Comparison of ENCODE assay signal across 19 cellular contexts in genomic region chr5:134490925-134491271, GRCh38.
"Had no signal": no experiment of that assay in that cellular context is flagged by ENCODE, and none has a peak within 500 bp of the region (broad histone marks: within the 10 kb centered on the region; RNA-seq: fewer than 3 reads in every experiment).

No MANE protein-coding gene starts in this region.

- H3K27me3 Mint-ChIP-seq: memory B cell; stimulated activated memory B cell treated with anti-CD40 and anti-IgM and Interleukin-4, amounts not matched to agents 10 μg/mL and 1 μg/mL and 100 μg/mL, for 72 hours had no signal

- H3K27me3 ChIP-seq: gastrocnemius medialis, ovary, sigmoid colon, transverse colon, vagina had no signal

- DNase-seq: dermis blood vessel endothelial cell; effector memory CD4-positive, alpha-beta T cell; gastrocnemius medialis; left cardiac atrium; left ventricle myocardium superior; natural killer cell; occipital lobe; psoas muscle; right cardiac atrium; sigmoid colon; stimulated activated CD4-positive, alpha-beta T cell treated with anti-CD3 and anti-CD28 coated beads, Interleukin-4, amount 100 ng/mL, for 4 hours; stimulated activated naive CD8-positive, alpha-beta T cell treated with anti-CD3 and anti-CD28 coated beads, Interleukin-15, Interleukin-2, amounts not matched to agents 100 U/mL and 50 U/mL, for 24 hours; transverse colon had no signal

- H3K4me3 Mint-ChIP-seq: memory B cell; natural killer cell; stimulated activated memory B cell treated with anti-CD40 and anti-IgM and Interleukin-4, amounts not matched to agents 10 μg/mL and 1 μg/mL and 100 μg/mL, for 72 hours had no signal

- H3K9me3 Mint-ChIP-seq: memory B cell; natural killer cell; stimulated activated memory B cell treated with anti-CD40 and anti-IgM and Interleukin-4, amounts not matched to agents 10 μg/mL and 1 μg/mL and 100 μg/mL, for 72 hours had no signal

- H3K4me1 Mint-ChIP-seq: memory B cell, natural killer cell had no signal

- H3K36me3 ChIP-seq: gastrocnemius medialis, ovary, sigmoid colon, transverse colon, vagina had no signal

- H3K27ac Mint-ChIP-seq: memory B cell; natural killer cell; stimulated activated memory B cell treated with anti-CD40 and anti-IgM and Interleukin-4, amounts not matched to agents 10 μg/mL and 1 μg/mL and 100 μg/mL, for 72 hours had no signal

- H3K4me1 ChIP-seq: gastrocnemius medialis, psoas muscle, sigmoid colon, transverse colon, vagina had no signal

- H3K4me3 ChIP-seq: coronary artery, gastrocnemius medialis, lung, ovary, psoas muscle, sigmoid colon, transverse colon, vagina had no signal

- H3K36me3 Mint-ChIP-seq: memory B cell; natural killer cell; stimulated activated memory B cell treated with anti-CD40 and anti-IgM and Interleukin-4, amounts not matched to agents 10 μg/mL and 1 μg/mL and 100 μg/mL, for 72 hours had no signal

- H3K27ac ChIP-seq: coronary artery, gastrocnemius medialis, ovary, psoas muscle, sigmoid colon, transverse colon, vagina had no signal

- ATAC-seq: gastrocnemius medialis; left cardiac atrium; left ventricle myocardium superior; natural killer cell; psoas muscle; right cardiac atrium; stimulated activated memory B cell treated with anti-CD40 and anti-IgM and Interleukin-4, amounts not matched to agents 10 μg/mL and 1 μg/mL and 100 μg/mL, for 72 hours; stimulated activated naive CD8-positive, alpha-beta T cell treated with anti-CD3 and anti-CD28 coated beads, Interleukin-15, Interleukin-2, amounts not matched to agents 100 U/mL and 50 U/mL, for 24 hours had no signal

- H3K9me3 ChIP-seq: gastrocnemius medialis, ovary, psoas muscle, sigmoid colon, transverse colon, vagina had no signal
